In genomic region chr17:80832266-80832676, GRCh38 we compare ENCODE assay signal across 8 cellular contexts.
DNase-seq lines count a peak whose midpoint lies in the region; ATAC-seq, FAIRE-seq and TF ChIP-seq lines count a peak whose summit lies in the region.

No MANE protein-coding gene starts in this region.

- FAIRE-seq in H54 (lab: Jason Lieb, UNC), result no peak

- H3K27me3 Mint-ChIP-seq in nephron progenitor cell (ENCODE audit: low read depth, poor library complexity), result peaks cover 19% of the 10 kb centered on the region

- peaks cover 28% of the 10 kb centered on the region for H3K36me3 Mint-ChIP-seq in nephron progenitor cell (ENCODE audit: low read depth)

- TF ChIP-seq CTCF in nephron progenitor cell (IDR thresholded peaks at IDR 0.05), result no peak

- H3K27ac Mint-ChIP-seq in nephron progenitor cell, result peak overlapping the region; percentile 46

- peaks cover 68% of the 10 kb centered on the region for H3K4me1 Mint-ChIP-seq in nephron progenitor cell

- peak overlapping the region; percentile 70 for H3K4me3 Mint-ChIP-seq in nephron progenitor cell

- DNase-seq in AG20443 (ENCODE audit: low spot score) (peak; percentile 65), H54 (ENCODE audit: insufficient read length, low spot score) (peak; percentile 78), T1000 (lab: John Stamatoyannopoulos, UW) (peak; percentile 60), fibroblast of peridontal ligament (ENCODE audit: extremely low read depth) (peak; percentile 63), nephron progenitor cell (no peak), mesenteric fat pad (ENCODE audit: low spot score) (no peak)

- ATAC-seq in HG02798 (IDR thresholded peaks at IDR 0.05; ENCODE audit: poor library complexity, unreplicated experiment) (no peak), HG03432 (IDR thresholded peaks at IDR 0.05; ENCODE audit: unreplicated experiment) (no peak)

- peak; percentile 59; the same call in 1 of the 2 replicates for TF ChIP-seq POLR2A in H54 (IDR thresholded peaks at IDR 0.05; ENCODE audit: low read depth, low read length)

- peaks cover 3% of the 10 kb centered on the region for H3K9me3 Mint-ChIP-seq in nephron progenitor cell

Comparison
In these comparisons a context has a peak if more than half of its experiments do, and no peak if none do; other contexts are left out.
1. DNase-seq: peak in AG20443 (single experiment), H54 (single experiment), T1000 (single experiment) and fibroblast of peridontal ligament (single experiment); none in nephron progenitor cell (single experiment) and mesenteric fat pad (single experiment).